10 cellular contexts compared by ENCODE assay signal in genomic region chr5:174418809-174419522, GRCh38.
DNase-seq lines count a peak whose midpoint lies in the region; ATAC-seq, FAIRE-seq and TF ChIP-seq lines count a peak whose summit lies in the region.
"Had no signal": no experiment of that assay in that cellular context is flagged by ENCODE, and none has a peak within 500 bp of the region (broad histone marks: within the 10 kb centered on the region; RNA-seq: fewer than 3 reads in every experiment).

No MANE protein-coding gene starts in this region.

- peak overlapping the region; percentile 2 to 65 for H3K4me3 Mint-ChIP-seq in effector memory CD8-positive, alpha-beta T cell

- peaks cover 4 to 9% of the 10 kb centered on the region in 2 donors for H3K4me1 Mint-ChIP-seq in effector memory CD8-positive, alpha-beta T cell (ENCODE audit: low read depth in 2 of 2)

- H3K4me3 ChIP-seq in pancreas (no peak overlapping the region), brain microvascular endothelial cell (ENCODE audit: low read depth, low read length) (no peak overlapping the region)
- H3K4me3 ChIP-seq: skin epidermis had no signal

- DNase-seq in SKM-1 treated with dmso at 0.1 percent for 144 hours (lab: John Stamatoyannopoulos, UW; ENCODE audit: unreplicated experiment) (peak; percentile 35), SKM-1 (lab: John Stamatoyannopoulos, UW; ENCODE audit: unreplicated experiment) (no peak), KG1 (lab: John Stamatoyannopoulos, UW) (peak; percentile 63), pancreas (no peak), brain microvascular endothelial cell (no peak), retina (no peak), NCI-H2196 (lab: John Stamatoyannopoulos, UW; ENCODE audit: unreplicated experiment) (no peak)
- no peak for DNase-seq in effector memory CD8-positive, alpha-beta T cell

- in situ Hi-C loops in brain microvascular endothelial cell (cut with HindIII; ENCODE audit: low pct_ligation_motif_present, low sequenced_read_pairs): no loop called here

- H3K36me3 ChIP-seq in pancreas (no peaks in the 10 kb centered on the region), brain microvascular endothelial cell (replicated peaks) (no peaks in the 10 kb centered on the region)

- H3K27ac ChIP-seq in pancreas (no peak overlapping the region), brain microvascular endothelial cell (no peak overlapping the region)
- H3K27ac ChIP-seq: skin epidermis had no signal

- WGBS in pancreas, 2 donors: 5% methylated on average over 17 of the region's 17 CpGs

- FAIRE-seq in pancreas (lab: Jason Lieb, UNC): no peak
- FAIRE-seq: G401.6 had no signal

- H3K36me3 Mint-ChIP-seq in effector memory CD8-positive, alpha-beta T cell (ENCODE audit: insufficient read depth): no peaks in the 10 kb centered on the region

- no peak for ATAC-seq in effector memory CD8-positive, alpha-beta T cell (replicated peaks)
- ATAC-seq in pancreas: peak in 3 of 4 donors; percentile 48 to 64 (median 62)

- H3K9me3 ChIP-seq in pancreas: no peaks in the 10 kb centered on the region

- H3K9me3 Mint-ChIP-seq in effector memory CD8-positive, alpha-beta T cell: no peaks in the 10 kb centered on the region

- peaks cover 0 to 8% of the 10 kb centered on the region in 2 donors for H3K27me3 Mint-ChIP-seq in effector memory CD8-positive, alpha-beta T cell

- no peak for TF ChIP-seq CTCF in pancreas (IDR thresholded peaks at IDR 0.05)
- TF ChIP-seq CTCF in brain microvascular endothelial cell (IDR thresholded peaks at IDR 0.05; ENCODE audit: low read depth, low read length, missing control alignments): no peak

- H3K27ac Mint-ChIP-seq in effector memory CD8-positive, alpha-beta T cell: peak overlapping the region; percentile 3 to 60

- intact Hi-C loops in pancreas (cut with DNase I): loop anchor here in 2 of 3 donors (2.0 to 10.0 kb wide), 3 partner anchors 316 to 516 kb away; no protein-coding TSS in a partner anchor

- peaks cover 0 to 6% (median 0%) of the 10 kb centered on the region in 4 donors for H3K27me3 ChIP-seq in pancreas
- no peaks in the 10 kb centered on the region for H3K27me3 ChIP-seq in brain microvascular endothelial cell (replicated peaks)

- H3K4me1 ChIP-seq in pancreas: no peaks in the 10 kb centered on the region

Comparison
In these comparisons a context has a peak if more than half of its experiments do, and no peak if none do; other contexts are left out.
1. DNase-seq: peak in SKM-1 treated with dmso at 0.1 percent for 144 hours (single experiment) and KG1 (single experiment); none in SKM-1 (single experiment), effector memory CD8-positive, alpha-beta T cell (0 of 3), pancreas (0 of 6), brain microvascular endothelial cell (single experiment), retina (single experiment) and NCI-H2196 (single experiment).